In the genomic region with DNA sequence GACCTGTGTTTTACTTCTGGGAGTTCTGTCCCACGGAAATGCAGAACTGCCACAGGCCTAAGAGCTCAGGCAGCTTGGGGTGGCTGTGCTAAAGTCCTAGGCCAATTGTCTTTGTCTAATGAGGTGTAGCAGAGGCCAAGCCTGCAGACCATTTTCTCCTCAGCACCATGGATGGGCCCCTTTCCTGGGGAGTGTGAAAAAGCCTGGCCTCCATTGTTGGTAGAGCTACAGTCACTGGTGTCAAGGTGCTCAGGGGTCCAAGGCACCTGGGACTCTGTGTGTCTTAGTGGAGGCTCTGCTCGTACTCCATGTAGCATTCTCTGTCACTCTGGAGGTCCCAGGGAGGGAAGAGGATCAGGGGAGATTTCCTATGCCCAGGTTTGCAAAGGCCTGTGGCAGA, we compare ENCODE assay signal across 16 cellular contexts.
DNase-seq lines count a peak whose midpoint lies in the region; TF ChIP-seq lines count a peak whose summit lies in the region.
"Had no signal": no experiment of that assay in that cellular context is flagged by ENCODE, and none has a peak within 500 bp of the region (broad histone marks: within the 10 kb centered on the region; RNA-seq: fewer than 3 reads in every experiment).

No MANE protein-coding gene starts in this region.

- no peak for TF ChIP-seq POLR2A in ovary (IDR thresholded peaks at IDR 0.05)

- H3K9me3 Mint-ChIP-seq in endodermal cell: peaks cover 16% of the 10 kb centered on the region
- H3K9me3 Mint-ChIP-seq in mesothelial cell of epicardium: peaks cover 22% of the 10 kb centered on the region

- TF ChIP-seq CTCF in endodermal cell (conservative IDR thresholded peaks at IDR 0.05): no peak
- TF ChIP-seq CTCF in mesothelial cell of epicardium (IDR thresholded peaks at IDR 0.05; ENCODE audit: unreplicated experiment): no peak
- TF ChIP-seq CTCF in ovary (IDR thresholded peaks at IDR 0.05): no peak

- no peak overlapping the region for H3K4me2 ChIP-seq in Karpas-422 (ENCODE audit: low read depth, low read length, poor library complexity, severe bottlenecking)

- H3K27me3 ChIP-seq in Karpas-422 (ENCODE audit: low read length) (no peaks in the 10 kb centered on the region), endodermal cell (ENCODE audit: control insufficient read depth, insufficient read depth, low read length, poor library complexity, severe bottlenecking) (no peaks in the 10 kb centered on the region), ovary (no peaks in the 10 kb centered on the region)

- TF ChIP-seq EP300 in ovary (IDR thresholded peaks at IDR 0.05): no peak

- DNase-seq in Karpas-422: no peak
- peak; percentile 37 for DNase-seq in endodermal cell
- DNase-seq in renal cortical epithelial cell (ENCODE audit: low read depth): peak; percentile 48
- DNase-seq in NCI-H1105 treated with DMSO at 0.1 percent for 48 hours (lab: John Stamatoyannopoulos, UW): no peak
- DNase-seq in mesothelial cell of epicardium (ENCODE audit: low spot score in 2 of 2, unreplicated experiment in 2 of 2): no peak
- DNase-seq in stimulated activated CD4-positive, alpha-beta T cell treated with anti-CD3 and anti-CD28 coated beads, Interleukin-15, amount 100 ng/mL, for 24 hours: no peak
- DNase-seq in ovary: no peak
- DNase-seq: DMS 273 treated with DMSO at 0.1 percent for 48 hours, H7, NCI-H1694 treated with DMSO at 0.1 percent for 48 hours, NCI-H2107, NCI-H510A, NCI-H82, PC-3, RPMI8226 had no signal

- peak overlapping the region; percentile 87; the same call in 1 of the 2 replicates for H2AFZ ChIP-seq in Karpas-422 (ENCODE audit: low read length)

- H3K79me2 ChIP-seq in Karpas-422 (ENCODE audit: low read length): no peaks in the 10 kb centered on the region

- no peaks in the 10 kb centered on the region for H3K9me2 ChIP-seq in Karpas-422 (replicated peaks; ENCODE audit: insufficient read depth, low read length)

- no peak overlapping the region for H3K9ac ChIP-seq in Karpas-422 (ENCODE audit: low read length)
- H3K9ac ChIP-seq in endodermal cell (ENCODE audit: extremely low read depth, low read length, poor library complexity, severe bottlenecking): no peak overlapping the region

- H3K4me1 Mint-ChIP-seq in endodermal cell (no peaks in the 10 kb centered on the region), mesothelial cell of epicardium (peaks cover 10% of the 10 kb centered on the region)
- H3K4me1 Mint-ChIP-seq: CD14-positive monocyte had no signal

- no peak overlapping the region for H3K4me3 ChIP-seq in Karpas-422 (ENCODE audit: low read length)
- H3K4me3 ChIP-seq in endodermal cell (ENCODE audit: low read length): no peak overlapping the region
- no peak overlapping the region for H3K4me3 ChIP-seq in ovary

- H3K4me3 Mint-ChIP-seq in endodermal cell (no peak overlapping the region), mesothelial cell of epicardium (no peak overlapping the region)
- H3K4me3 Mint-ChIP-seq: CD14-positive monocyte had no signal

- H3K27ac Mint-ChIP-seq in endodermal cell (no peak overlapping the region), mesothelial cell of epicardium (no peak overlapping the region)
- H3K27ac Mint-ChIP-seq: CD14-positive monocyte had no signal

- H3K9me3 ChIP-seq in Karpas-422 (ENCODE audit: low read length) (peaks cover 9% of the 10 kb centered on the region), endodermal cell (ENCODE audit: control insufficient read depth, low read length) (peaks cover 18% of the 10 kb centered on the region), ovary (no peaks in the 10 kb centered on the region)

- 93 to 100% methylated on average over 2 of the region's 2 CpGs for WGBS in endodermal cell (ENCODE audit: insufficient coverage in 1 of 2, insufficient read length in 1 of 2), 2 experiments
- WGBS in ovary, 3 donors: 54 to 91% (median 63%) methylated on average over 2 of the region's 2 CpGs

- intact Hi-C loops in ovary (cut with DNase I): no loop called here

- H4K20me1 ChIP-seq in Karpas-422 (ENCODE audit: insufficient read depth, low read depth, low read length): no peaks in the 10 kb centered on the region

- H3K36me3 Mint-ChIP-seq in endodermal cell (ENCODE audit: low read depth) (no peaks in the 10 kb centered on the region), mesothelial cell of epicardium (no peaks in the 10 kb centered on the region)
- H3K36me3 Mint-ChIP-seq: CD14-positive monocyte had no signal

- peaks cover 3% of the 10 kb centered on the region; the same call in 1 of the 2 replicates for H3K4me1 ChIP-seq in Karpas-422 (ENCODE audit: low read length)
- H3K4me1 ChIP-seq in endodermal cell (ENCODE audit: control insufficient read depth, insufficient read depth, low read length): no peaks in the 10 kb centered on the region
- no peaks in the 10 kb centered on the region for H3K4me1 ChIP-seq in ovary (ENCODE audit: insufficient read depth)

- no peaks in the 10 kb centered on the region for H3K27me3 Mint-ChIP-seq in endodermal cell (ENCODE audit: insufficient read depth)
- H3K27me3 Mint-ChIP-seq in mesothelial cell of epicardium (ENCODE audit: low read depth): no peaks in the 10 kb centered on the region

- H3K36me3 ChIP-seq in Karpas-422 (ENCODE audit: insufficient read depth, low read length): no peaks in the 10 kb centered on the region
- H3K36me3 ChIP-seq in endodermal cell (ENCODE audit: control insufficient read depth, insufficient read depth, low read length): no peaks in the 10 kb centered on the region
- H3K36me3 ChIP-seq in ovary: no peaks in the 10 kb centered on the region

- no peak overlapping the region for H3K27ac ChIP-seq in Karpas-422 (ENCODE audit: low read length)
- H3K27ac ChIP-seq in endodermal cell (ENCODE audit: low read depth, low read length): no peak overlapping the region
- no peak overlapping the region for H3K27ac ChIP-seq in ovary

Comparison
In these comparisons a context has a peak if more than half of its experiments do, and no peak if none do; other contexts are left out.
1. DNase-seq: peak in endodermal cell (single experiment) and renal cortical epithelial cell (single experiment); none in Karpas-422 (single experiment), NCI-H1105 treated with DMSO at 0.1 percent for 48 hours (single experiment), mesothelial cell of epicardium (0 of 2), stimulated activated CD4-positive, alpha-beta T cell treated with anti-CD3 and anti-CD28 coated beads, Interleukin-15, amount 100 ng/mL, for 24 hours (single experiment) and ovary (0 of 5).